27 cellular contexts compared by ENCODE assay signal in the genomic region with DNA sequence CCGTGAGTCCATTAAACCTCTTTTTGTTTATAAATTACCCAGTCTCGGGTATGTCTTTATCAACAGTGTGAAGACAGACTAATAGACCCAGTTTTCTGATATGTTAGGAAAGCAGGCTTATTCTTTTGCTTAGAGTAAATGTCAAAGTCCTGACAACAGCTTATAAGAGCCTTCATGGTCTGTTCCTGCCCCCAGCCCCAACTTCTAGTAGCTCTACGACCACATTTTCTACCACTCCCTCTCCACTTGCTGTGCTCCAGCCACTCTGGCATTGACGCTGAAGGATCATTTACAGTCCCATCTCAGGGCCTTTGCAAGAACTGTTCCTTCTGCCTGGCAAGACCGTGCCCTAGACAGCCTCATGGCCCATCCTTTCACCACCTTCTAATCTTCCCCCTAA.
DNase-seq lines count a peak whose midpoint lies in the region; ATAC-seq, FAIRE-seq and TF ChIP-seq lines count a peak whose summit lies in the region.
"Had no signal": no experiment of that assay in that cellular context is flagged by ENCODE, and none has a peak within 500 bp of the region (broad histone marks: within the 10 kb centered on the region; RNA-seq: fewer than 3 reads in every experiment).

No MANE protein-coding gene starts in this region.

- TF ChIP-seq CTCF in H1 (IDR thresholded peaks at IDR 0.05; ENCODE audit: control extremely low read depth in 1 of 3, insufficient read depth in 1 of 3, low read depth in 1 of 3, low read length in 3 of 3) (no peak), osteocyte (IDR thresholded peaks at IDR 0.05) (no peak)

- H3K27me3 Mint-ChIP-seq in osteocyte (ENCODE audit: unreplicated experiment) = no peaks in the 10 kb centered on the region
- H3K27me3 Mint-ChIP-seq: CD4-positive, alpha-beta memory T cell had no signal

- TF ChIP-seq RAD21 in H1 (IDR thresholded peaks at IDR 0.05 in 1 of 2, conservative IDR thresholded peaks at IDR 0.05 in 1 of 2; ENCODE audit: low read depth in 2 of 2, low read length in 2 of 2) = no peak

- H4K91ac ChIP-seq in H1 (replicated peaks; ENCODE audit: insufficient read length, low read length) = no peak overlapping the region

- no peak overlapping the region for H3K4me3 Mint-ChIP-seq in osteocyte (ENCODE audit: unreplicated experiment)
- H3K4me3 Mint-ChIP-seq: B cell; CD4-positive, alpha-beta memory T cell; CD4-positive, CD25-positive, alpha-beta regulatory T cell; CD8-positive, alpha-beta memory T cell had no signal

- H3K79me1 ChIP-seq in H1 (ENCODE audit: low read depth, low read length) (no peaks in the 10 kb centered on the region), mesendoderm (ENCODE audit: low read length) (no peaks in the 10 kb centered on the region)

- H2AK5ac ChIP-seq in H1 (ENCODE audit: low read depth, low read length) (no peak overlapping the region), mesendoderm (ENCODE audit: low read length) (no peak overlapping the region)

- no peak overlapping the region for H2BK120ac ChIP-seq in H1 (replicated peaks; ENCODE audit: low read depth, low read length)
- H2BK120ac ChIP-seq in mesendoderm (ENCODE audit: low read depth, low read length) = no peak overlapping the region

- H2BK15ac ChIP-seq in H1 (ENCODE audit: low read length) (no peak overlapping the region), mesendoderm (replicated peaks; ENCODE audit: low read depth) (no peak overlapping the region)

- TF ChIP-seq POLR2A in H1 (IDR thresholded peaks at IDR 0.05; ENCODE audit: control extremely low read depth in 1 of 2, low read depth in 2 of 2, low read length in 2 of 2) = no peak

- no peak overlapping the region for H2AFZ ChIP-seq in H1 (ENCODE audit: low read length)

- ATAC-seq in HG03378 (IDR thresholded peaks at IDR 0.05; ENCODE audit: unreplicated experiment) (no peak), HG03521 (IDR thresholded peaks at IDR 0.05; ENCODE audit: unreplicated experiment) (no peak)
- ATAC-seq: A549, GM12878 had no signal

- H4K8ac ChIP-seq in H1 (ENCODE audit: extremely low read depth, insufficient read depth, low read length) (no peak overlapping the region), mesendoderm (ENCODE audit: low read depth, low read length) (no peak overlapping the region)

- H3K4me3 ChIP-seq in H1 (ENCODE audit: extremely low read depth in 1 of 4, insufficient read depth in 2 of 4, low read depth in 3 of 4, low read length in 4 of 4) (no peak overlapping the region), mesendoderm (ENCODE audit: low read length) (no peak overlapping the region)
- H3K4me3 ChIP-seq: A549, BLaER1, GM12878 had no signal

- no peaks in the 10 kb centered on the region for H3K9me3 ChIP-seq in H1 (ENCODE audit: insufficient read depth in 2 of 2, low read depth in 1 of 2, low read length in 1 of 2)
- H3K9me3 ChIP-seq: A549, BLaER1 had no signal

- H3K36me3 Mint-ChIP-seq in osteocyte (ENCODE audit: unreplicated experiment) = no peaks in the 10 kb centered on the region
- H3K36me3 Mint-ChIP-seq: CD14-positive monocyte; CD4-positive, alpha-beta memory T cell; CD4-positive, CD25-positive, alpha-beta regulatory T cell; CD8-positive, alpha-beta memory T cell had no signal

- 89% methylated on average over 5 of the region's 5 CpGs; no CpG with 5 or more reads in 1 of the 2 experiments for WGBS in H1 (ENCODE audit: extremely low coverage in 1 of 2, insufficient coverage in 1 of 2, insufficient read length in 1 of 2, insufficient replicate concordance in 2 of 2, low coverage in 1 of 2, low lambda C conversion rate in 2 of 2, missing lambda C conversion rate in 1 of 2), 2 experiments
- WGBS in mesendoderm (ENCODE audit: extremely low coverage, insufficient coverage, low lambda C conversion rate) = no CpG with 5 or more reads among the region's 5 CpGs

- CTCF ChIA-PET in H1 (lab: Charles Lee; ENCODE audit: partially characterized antibody) = no interaction called here

- no peak overlapping the region for H2BK12ac ChIP-seq in H1 (ENCODE audit: low read depth, low read length)

- no peak overlapping the region for H2BK5ac ChIP-seq in H1 (ENCODE audit: low read depth, low read length)
- H2BK5ac ChIP-seq in mesendoderm (ENCODE audit: low read length) = no peak overlapping the region

- H4K5ac ChIP-seq in H1 (ENCODE audit: insufficient read length, low read depth, low read length) = no peak overlapping the region
- H4K5ac ChIP-seq in mesendoderm (ENCODE audit: low read length) = no peak overlapping the region

- H3K4me2 ChIP-seq in H1 (ENCODE audit: insufficient read depth in 1 of 2, low read depth in 2 of 2, low read length in 2 of 2) (no peak overlapping the region), mesendoderm (ENCODE audit: low read length) (no peak overlapping the region)
- H3K4me2 ChIP-seq: A549, BLaER1 had no signal

- peaks cover 4 to 30% (median 17%) of the 10 kb centered on the region in 4 experiments for H3K4me1 ChIP-seq in H1 (replicated peaks in 1 of 4; ENCODE audit: control insufficient read depth in 3 of 4, insufficient read depth in 4 of 4, low read length in 3 of 4)
- H3K4me1 ChIP-seq in mesendoderm (ENCODE audit: control insufficient read depth, low read depth, low read length) = no peaks in the 10 kb centered on the region
- H3K4me1 ChIP-seq: A549, BLaER1 had no signal

- H3K23ac ChIP-seq in H1 (ENCODE audit: insufficient read length) (no peak overlapping the region), mesendoderm (ENCODE audit: low read length) (no peak overlapping the region)

- 0 out of 2 replicates have a peak overlapping the region, but pooled peaks have one; percentile 33 for H3K18ac ChIP-seq in H1 (ENCODE audit: extremely low read depth, low read length)
- H3K18ac ChIP-seq in mesendoderm (ENCODE audit: low read length) = no peak overlapping the region

- no peak overlapping the region for H3K27ac Mint-ChIP-seq in osteocyte (ENCODE audit: unreplicated experiment)
- H3K27ac Mint-ChIP-seq: B cell; CD14-positive monocyte; CD4-positive, alpha-beta memory T cell; CD4-positive, CD25-positive, alpha-beta regulatory T cell; CD8-positive, alpha-beta memory T cell had no signal

- no peaks in the 10 kb centered on the region for H3K23me2 ChIP-seq in H1 (ENCODE audit: low read depth, low read length)

- H3K4ac ChIP-seq in H1 (replicated peaks; ENCODE audit: insufficient read length, low read depth, low read length) = no peak overlapping the region
- H3K4ac ChIP-seq in mesendoderm (ENCODE audit: low read depth, low read length) = no peak overlapping the region

- no peak overlapping the region for H3K56ac ChIP-seq in H1 (replicated peaks; ENCODE audit: insufficient read length, low read depth, low read length)
- H3K56ac ChIP-seq in mesendoderm (ENCODE audit: low read length) = peak overlapping the region; percentile 49

- TF ChIP-seq EP300 in H1 (IDR thresholded peaks at IDR 0.05; ENCODE audit: borderline replicate concordance in 1 of 2, low read depth in 2 of 2, low read length in 2 of 2) = no peak

- POLR2A ChIA-PET in H1 (lab: Charles Lee; ENCODE audit: partially characterized antibody) = no interaction called here

- H3K9me3 Mint-ChIP-seq in osteocyte (ENCODE audit: unreplicated experiment) = peaks cover 22% of the 10 kb centered on the region

- H3K79me2 ChIP-seq in H1 (ENCODE audit: control insufficient read depth in 1 of 2, insufficient read depth in 2 of 2, low read length in 2 of 2) = no peaks in the 10 kb centered on the region
- H3K79me2 ChIP-seq in mesendoderm (ENCODE audit: control insufficient read depth, insufficient read depth, low read length) = no peaks in the 10 kb centered on the region

- DNase-seq in H1 (ENCODE audit: low read depth in 1 of 2, low spot score in 2 of 2) = peak in 1 of 2 experiments; percentile 29
- DNase-seq in mesendoderm = no peak
- peak; percentile 64 for DNase-seq in osteocyte (ENCODE audit: extremely low spot score, unreplicated experiment)
- DNase-seq: AML-193; C1 segment of cervical spinal cord; CD4-positive, alpha-beta memory T cell; CD4-positive, CD25-positive, alpha-beta regulatory T cell; CD8-positive, alpha-beta memory T cell; COR-L47; DMS 273 treated with DMSO at 0.1 percent for 48 hours; DMS153; DMS53; DMS79; DND-41; EL; GDM1 had no signal

- H3K27ac ChIP-seq in H1 (ENCODE audit: low read depth, low read length) (no peak overlapping the region), mesendoderm (ENCODE audit: low read depth, low read length) (no peak overlapping the region)
- H3K27ac ChIP-seq: 22Rv1, A549, BLaER1 had no signal

- no peaks in the 10 kb centered on the region for H4K20me1 ChIP-seq in H1 (replicated peaks in 1 of 2; ENCODE audit: control insufficient read depth in 1 of 2, insufficient read depth in 2 of 2, low read length in 2 of 2)
- H4K20me1 ChIP-seq: BLaER1 had no signal

- H3K27me3 ChIP-seq in H1 (replicated peaks in 1 of 4; ENCODE audit: control insufficient read depth in 3 of 4, extremely low read depth in 1 of 4, insufficient read depth in 3 of 4, low read length in 3 of 4) = peaks cover 0 to 8% (median 0%) of the 10 kb centered on the region in 4 experiments; a peak in 1 of 7 replicates
- H3K27me3 ChIP-seq in mesendoderm (ENCODE audit: insufficient read depth, low read length, poor library complexity) = no peaks in the 10 kb centered on the region
- H3K27me3 ChIP-seq: BLaER1 had no signal

- H2BK20ac ChIP-seq in H1 (ENCODE audit: low read length) = peak overlapping the region; percentile 63

- no peak overlapping the region for H3K9ac ChIP-seq in H1 (replicated peaks in 1 of 4; ENCODE audit: extremely low read depth in 1 of 4, low read depth in 3 of 4, low read length in 3 of 4)
- H3K9ac ChIP-seq in mesendoderm (ENCODE audit: low read length) = no peak overlapping the region
- H3K9ac ChIP-seq: BLaER1 had no signal

- no peak overlapping the region for H3K14ac ChIP-seq in H1 (ENCODE audit: insufficient read length)

- H3K36me3 ChIP-seq in H1 (ENCODE audit: control insufficient read depth in 2 of 4, insufficient read depth in 4 of 4, low read length in 3 of 4) = no peaks in the 10 kb centered on the region
- H3K36me3 ChIP-seq in mesendoderm (ENCODE audit: control insufficient read depth, insufficient read depth, low read length) = no peaks in the 10 kb centered on the region
- H3K36me3 ChIP-seq: BLaER1 had no signal

- FAIRE-seq in H1 (lab: Jason Lieb, UNC) = no peak
- FAIRE-seq: A549, GM12878, GM12892, GM18507, GM19239 had no signal

- H3K4me1 Mint-ChIP-seq in osteocyte (ENCODE audit: unreplicated experiment) = no peaks in the 10 kb centered on the region
- H3K4me1 Mint-ChIP-seq: B cell; CD14-positive monocyte; CD4-positive, alpha-beta memory T cell; CD4-positive, CD25-positive, alpha-beta regulatory T cell; CD8-positive, alpha-beta memory T cell had no signal

TF ChIP-seq in H1, 55 proteins besides CTCF, POLR2A, EP300 and RAD21:
- TF ChIP-seq SAP30 (IDR thresholded peaks at IDR 0.05; ENCODE audit: insufficient read depth, insufficient replicate concordance, low read length) (no peak), YY1 (IDR thresholded peaks at IDR 0.05; ENCODE audit: low read depth, low read length) (no peak), NRF1 (IDR thresholded peaks at IDR 0.05; ENCODE audit: low read depth, low read length) (no peak), TCF12 (IDR thresholded peaks at IDR 0.05; ENCODE audit: low read depth, low read length) (no peak), BACH1 (IDR thresholded peaks at IDR 0.05; ENCODE audit: low read length) (no peak), KDM5A (IDR thresholded peaks at IDR 0.05; ENCODE audit: low read length) (no peak), GTF2F1 (IDR thresholded peaks at IDR 0.05; ENCODE audit: borderline replicate concordance, low read depth, low read length) (no peak)
TF ChIP-seq in H1: peak in this region for 0.
